ENCODE assay signal across 8 cellular contexts in genomic region chr20:38447251-38447661, GRCh38. TPM values are rescaled to one million over a fixed set of nuclear protein-coding genes. Genes with fewer than 3 reads are reported as not detected.
DNase-seq lines count a peak whose midpoint lies in the region; TF ChIP-seq lines count a peak whose summit lies in the region.

No MANE protein-coding gene starts in this region.

- peak overlapping the region; percentile 75 for H3K27ac ChIP-seq in WERI-Rb-1
- H3K27ac ChIP-seq in sigmoid colon = peak overlapping the region; percentile 84 to 88 (median 86)

- peaks cover 3% of the 10 kb centered on the region for H3K9me3 Mint-ChIP-seq in glutamatergic neuron (ENCODE audit: unreplicated experiment)

- H3K9me3 ChIP-seq in WERI-Rb-1 (ENCODE audit: severe bottlenecking) (no peaks in the 10 kb centered on the region), sigmoid colon (no peaks in the 10 kb centered on the region)

- H3K36me3 Mint-ChIP-seq in glutamatergic neuron (ENCODE audit: unreplicated experiment) = peaks cover 8% of the 10 kb centered on the region

- H3K4me1 Mint-ChIP-seq in glutamatergic neuron (ENCODE audit: low read depth, unreplicated experiment) = peaks cover 5% of the 10 kb centered on the region

- H3K4me3 ChIP-seq in GM12865 (ENCODE audit: low read depth, low read length) = peak overlapping the region; percentile 83
- peak overlapping the region; percentile 90 for H3K4me3 ChIP-seq in WERI-Rb-1 (ENCODE audit: low read depth, low read length)
- H3K4me3 ChIP-seq in sigmoid colon = peak overlapping the region; percentile 78 to 96 (median 90)

- 48 to 54% methylated on average over 12 of the region's 12 CpGs for WGBS in sigmoid colon, 2 donors

- TF ChIP-seq CTCF in GM12865 (IDR thresholded peaks at IDR 0.05; ENCODE audit: insufficient read depth, low read depth, low read length, missing control alignments) = no peak
- TF ChIP-seq CTCF in WERI-Rb-1 (IDR thresholded peaks at IDR 0.05; ENCODE audit: low read depth, low read length) = no peak
- no peak for TF ChIP-seq CTCF in glutamatergic neuron (IDR thresholded peaks at IDR 0.05; ENCODE audit: partially characterized antibody, unreplicated experiment)
- no peak for TF ChIP-seq CTCF in sigmoid colon (IDR thresholded peaks at IDR 0.05)

- peaks cover 0 to 21% (median 15%) of the 10 kb centered on the region in 4 donors for H3K4me1 ChIP-seq in sigmoid colon

- no peak for TF ChIP-seq EP300 in sigmoid colon (IDR thresholded peaks at IDR 0.05)

- TF ChIP-seq POLR2A in sigmoid colon (IDR thresholded peaks at IDR 0.05) = no peak

- H3K27ac Mint-ChIP-seq in glutamatergic neuron (ENCODE audit: unreplicated experiment) = peak overlapping the region; percentile 46

- DNase-seq in GM12865 (ENCODE audit: low read depth) (no peak), WERI-Rb-1 (no peak), glutamatergic neuron (no peak), sigmoid colon (no peak), NCI-H524 (lab: John Stamatoyannopoulos, UW) (no peak), HCEC 1CT (no peak), NCI-H1930 (lab: John Stamatoyannopoulos, UW) (no peak), SK-N-DZ (ENCODE audit: low spot score) (no peak)

- H3K27me3 Mint-ChIP-seq in glutamatergic neuron (ENCODE audit: unreplicated experiment) = no peaks in the 10 kb centered on the region

- intact Hi-C loops in sigmoid colon (cut with DNase I) = no loop called here

- no peaks in the 10 kb centered on the region for H3K27me3 ChIP-seq in WERI-Rb-1 (ENCODE audit: insufficient read depth, low read depth, severe bottlenecking)
- H3K27me3 ChIP-seq in sigmoid colon = no peaks in the 10 kb centered on the region

- peak overlapping the region; percentile 78 for H3K4me3 Mint-ChIP-seq in glutamatergic neuron (ENCODE audit: unreplicated experiment)

- H3K36me3 ChIP-seq in WERI-Rb-1 = peaks cover 8% of the 10 kb centered on the region
- peaks cover 0 to 30% (median 9%) of the 10 kb centered on the region in 4 donors for H3K36me3 ChIP-seq in sigmoid colon

RNA-seq across cellular contexts. Expression of gene SNHG17, which starts 12.1 kb away (rescaled TPM):
- total RNA-seq in glutamatergic neuron (ENCODE audit: unreplicated experiment) (33.0 TPM), sigmoid colon (10 to 100 TPM; 11.8 to 20.8 (median 15.6) TPM)
- 10 to 100 TPM in 2 of 3 donors, 1 to 10 TPM in 1; 9.0 to 35.6 (median 21.5) TPM for polyA plus RNA-seq in sigmoid colon
- 27.5 and 28.0 TPM in 2 replicates for polyA plus RNA-seq in SK-N-DZ (2014; cell fraction: cytosol; rRNA removed)
- polyA plus RNA-seq in SK-N-DZ (2014; cell fraction: nucleus; rRNA removed) = 61.3 and 159 TPM in 2 replicates

RNA-seq across cellular contexts. Expression of gene RALGAPB, which starts 25.4 kb away (rescaled TPM):
- total RNA-seq in glutamatergic neuron (ENCODE audit: unreplicated experiment) = 54.6 TPM
- 10 to 100 TPM; 29.3 to 37.9 (median 31.5) TPM for total RNA-seq in sigmoid colon
- 10 to 100 TPM in 1 of 3 donors, 1 to 10 TPM in 2; 7.2 to 14.7 (median 7.9) TPM for polyA plus RNA-seq in sigmoid colon
- 22.9 and 27.5 TPM in 2 replicates for polyA plus RNA-seq in SK-N-DZ (2014; cell fraction: cytosol; rRNA removed)
- polyA plus RNA-seq in SK-N-DZ (2014; cell fraction: nucleus; rRNA removed) = 52.5 and 63.1 TPM in 2 replicates
